32 cellular contexts compared by ENCODE assay signal in the genomic region with DNA sequence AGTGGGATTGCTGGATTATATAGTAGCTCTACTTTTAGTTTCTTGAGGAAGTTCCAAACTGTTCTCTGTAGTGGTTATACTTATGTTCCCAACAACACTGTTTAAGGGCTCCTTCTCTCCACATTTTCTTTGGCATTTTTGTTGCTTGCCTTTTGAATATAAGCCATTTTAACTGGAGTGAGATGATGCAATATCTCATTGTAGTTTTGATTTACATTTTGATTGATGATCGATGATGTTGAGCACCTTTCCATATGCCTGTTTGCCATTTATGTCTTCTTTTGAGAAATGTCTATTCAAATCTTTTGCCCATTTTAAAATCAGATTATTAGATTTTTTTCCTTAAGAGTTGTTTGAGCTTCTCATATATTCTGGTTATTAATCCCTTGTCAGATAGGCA.
DNase-seq lines count a peak whose midpoint lies in the region; ATAC-seq, FAIRE-seq and TF ChIP-seq lines count a peak whose summit lies in the region.
"Had no signal": no experiment of that assay in that cellular context is flagged by ENCODE, and none has a peak within 500 bp of the region (broad histone marks: within the 10 kb centered on the region; RNA-seq: fewer than 3 reads in every experiment).

No MANE protein-coding gene starts in this region.

- H2AFZ ChIP-seq in HepG2 (ENCODE audit: low read length) (no peak overlapping the region), IMR-90 (replicated peaks; ENCODE audit: low read length, poor library complexity) (no peak overlapping the region), K562 (ENCODE audit: low read depth, low read length) (no peak overlapping the region)

- FAIRE-seq in HepG2 (lab: Jason Lieb, UNC): no peak
- no peak for FAIRE-seq in K562 (lab: Jason Lieb, UNC)
- FAIRE-seq: A204.1, A549 had no signal

- WGBS in HepG2 (ENCODE audit: low lambda C conversion rate): 93% methylated on average over 1 of the region's 1 CpG
- WGBS in right lobe of liver (ENCODE audit: insufficient coverage, low coverage, low lambda C conversion rate, missing lambda C conversion rate): 91% methylated on average over 1 of the region's 1 CpG
- no CpG with 5 or more reads among the region's 1 CpG for WGBS in IMR-90 (ENCODE audit: extremely low coverage in 2 of 2, insufficient read length in 1 of 2), 2 experiments
- WGBS in K562 (ENCODE audit: insufficient coverage, low coverage, missing lambda C conversion rate): 0% methylated on average over 1 of the region's 1 CpG

- H3K9me3 ChIP-seq in HepG2 (ENCODE audit: low read length): no peaks in the 10 kb centered on the region
- no peaks in the 10 kb centered on the region for H3K9me3 ChIP-seq in right lobe of liver
- no peaks in the 10 kb centered on the region for H3K9me3 ChIP-seq in IMR-90 (ENCODE audit: control insufficient read depth, insufficient read depth, low read length)
- no peaks in the 10 kb centered on the region for H3K9me3 ChIP-seq in K562 (replicated peaks; ENCODE audit: control insufficient read depth, insufficient read depth, low read depth, low read length)
- H3K9me3 ChIP-seq: A549, BE2C, Caco-2 had no signal

- BruUV-seq in HepG2 (replicated peaks; lab: Mats Ljungman, UMichigan): no TSS peak
- BruUV-seq in IMR-90 (replicated peaks; lab: Mats Ljungman, UMichigan): no TSS peak
- no TSS peak for BruUV-seq in K562 (replicated peaks; lab: Mats Ljungman, UMichigan)

- in situ Hi-C loops in HepG2 (cut with HindIII; ENCODE audit: extremely low pct_ligation_motif_present, low pct_unique_long_range_greater_than_20kb) (loop anchor here (10.0 kb wide), 1 partner anchor 301 kb away; no protein-coding TSS in a partner anchor), IMR-90 (cut with MboI; ENCODE audit: low sequenced_read_pairs) (no loop called here), K562 (cut with MboI) (no loop called here)

- H2AK9ac ChIP-seq in IMR-90 (replicated peaks; ENCODE audit: low read depth, low read length, poor library complexity): no peak overlapping the region

- ATAC-seq in HepG2 (no peak), right lobe of liver (no peak), IMR-90 (ENCODE audit: low read depth) (no peak), K562 (no peak)
- ATAC-seq: A549; CD8-positive, alpha-beta T cell had no signal

- H2BK5ac ChIP-seq in IMR-90 (ENCODE audit: low read depth, low read length, poor library complexity, severe bottlenecking): no peak overlapping the region

- no peak overlapping the region for H2BK120ac ChIP-seq in IMR-90 (ENCODE audit: low read depth, low read length)

- dilution Hi-C loops in IMR-90 (cut with HindIII; ENCODE audit: low sequenced_read_pairs, unreplicated experiment): no loop called here

- POLR2A ChIA-PET in HepG2 (lab: Yijun Ruan, JAX) (no interaction called here), IMR-90 (lab: Charles Lee; ENCODE audit: unreplicated experiment) (no interaction called here), K562 (lab: Yijun Ruan, JAX) (no interaction called here)

- H3K79me1 ChIP-seq in IMR-90 (ENCODE audit: low read depth in 1 of 2, low read length in 2 of 2): 0 out of 4 replicates have a peak, but pooled peaks cover 0 to 3% of the 10 kb centered on the region in 2 experiments

- H3K23ac ChIP-seq in IMR-90 (ENCODE audit: low read depth, low read length): no peak overlapping the region

- no peak overlapping the region for H3K18ac ChIP-seq in IMR-90 (ENCODE audit: low read depth, low read length)

- H2BK20ac ChIP-seq in IMR-90 (ENCODE audit: low read depth, low read length): no peak overlapping the region

- TF ChIP-seq POLR2A in HepG2 (IDR thresholded peaks at IDR 0.05; ENCODE audit: insufficient read depth in 1 of 2, low read depth in 2 of 2, low read length in 2 of 2) (no peak), right lobe of liver (IDR thresholded peaks at IDR 0.05) (no peak), IMR-90 (IDR thresholded peaks at IDR 0.05; ENCODE audit: low read depth, low read length) (no peak), K562 (conservative IDR thresholded peaks at IDR 0.05) (no peak)

- CTCF ChIA-PET in HepG2 (lab: Yijun Ruan, JAX; ENCODE audit: low intra/inter-chr PET ratio, low total read pairs) (no interaction called here), IMR-90 (lab: Yijun Ruan, JAX) (no interaction called here), K562 (lab: Yijun Ruan, JAX; ENCODE audit: low intra/inter-chr PET ratio) (interaction anchor here (0.6 kb wide), 1 partner anchor 309 kb away, joined by 3 read pairs; no protein-coding TSS in a partner anchor)

- H3K4me1 ChIP-seq in HepG2 (ENCODE audit: insufficient read depth, low read length): no peaks in the 10 kb centered on the region
- no peaks in the 10 kb centered on the region for H3K4me1 ChIP-seq in right lobe of liver
- H3K4me1 ChIP-seq in IMR-90 (ENCODE audit: control insufficient read depth, insufficient read depth, low read length): no peaks in the 10 kb centered on the region
- no peaks in the 10 kb centered on the region for H3K4me1 ChIP-seq in K562 (replicated peaks in 1 of 2; ENCODE audit: control insufficient read depth in 2 of 2, insufficient read depth in 2 of 2, low read length in 2 of 2)
- H3K4me1 ChIP-seq: A549, BE2C, BLaER1, Caco-2 had no signal

- H3K56ac ChIP-seq in IMR-90 (ENCODE audit: extremely low read depth, insufficient read depth, low read length): no peak overlapping the region

- no peak overlapping the region for H4K91ac ChIP-seq in IMR-90 (ENCODE audit: insufficient read depth, low read depth, low read length)

- H3K9ac ChIP-seq in HepG2 (ENCODE audit: insufficient read depth, low read depth, low read length) (no peak overlapping the region), IMR-90 (ENCODE audit: low read depth, low read length) (no peak overlapping the region), K562 (ENCODE audit: insufficient read depth in 1 of 2, low read depth in 2 of 2, low read length in 2 of 2) (no peak overlapping the region)
- H3K9ac ChIP-seq: BLaER1; BLaER1 treated with 17β-estradiol and CSF1 and Interleukin-3, amounts not matched to agents 10 nM and 100 nM had no signal

- no peak for TF ChIP-seq RAD21 in HepG2 (CRISPR knock-in tag; IDR thresholded peaks at IDR 0.05)
- no peak for TF ChIP-seq RAD21 in IMR-90 (IDR thresholded peaks at IDR 0.05; ENCODE audit: low read length)
- no peak for TF ChIP-seq RAD21 in K562 (CRISPR knock-in tag; conservative IDR thresholded peaks at IDR 0.05 in 1 of 2, IDR thresholded peaks at IDR 0.05 in 1 of 2)

- DNase-seq in HepG2 (ENCODE audit: low spot score): no peak
- no peak for DNase-seq in right lobe of liver
- no peak for DNase-seq in IMR-90
- no peak for DNase-seq in K562 (ENCODE audit: extremely low read depth in 1 of 4, low spot score in 3 of 4)
- DNase-seq in COLO668 (lab: John Stamatoyannopoulos, UW; ENCODE audit: unreplicated experiment): no peak
- DNase-seq in NCI-H2196 (lab: John Stamatoyannopoulos, UW; ENCODE audit: unreplicated experiment): no peak
- DNase-seq: 8988T; ACHN; AML-193; BE2C; C1 segment of cervical spinal cord; Caco-2; Calu3; CD4-positive, alpha-beta memory T cell; CD4-positive, alpha-beta T cell; CD4-positive, CD25-positive, alpha-beta regulatory T cell; CD8-positive, alpha-beta memory T cell; CD8-positive, alpha-beta T cell; COR-L47; DMS 273 treated with DMSO at 0.1 percent for 48 hours; DMS153; DMS53; DMS79; DMS79 treated with DMSO at 0.1 percent for 48 hours; DND-41; EL had no signal

- H3K27me3 ChIP-seq in HepG2 (ENCODE audit: control insufficient read depth in 1 of 2, insufficient read depth in 2 of 2, low read length in 2 of 2) (no peaks in the 10 kb centered on the region), right lobe of liver (no peaks in the 10 kb centered on the region), IMR-90 (ENCODE audit: control insufficient read depth, insufficient read depth, low read length) (no peaks in the 10 kb centered on the region), K562 (ENCODE audit: control insufficient read depth in 2 of 2, insufficient read depth in 2 of 2, low read length in 2 of 2) (no peaks in the 10 kb centered on the region)
- H3K27me3 ChIP-seq: BE2C; BLaER1; BLaER1 treated with 17β-estradiol and CSF1 and Interleukin-3, amounts not matched to agents 10 nM and 100 nM had no signal

- H3K4me3 ChIP-seq in HepG2 (replicated peaks in 1 of 3; ENCODE audit: insufficient read depth in 1 of 3, low read depth in 2 of 3, low read length in 3 of 3) (no peak overlapping the region), right lobe of liver (no peak overlapping the region), IMR-90 (ENCODE audit: insufficient read depth, low read depth, low read length) (no peak overlapping the region), K562 (no peak overlapping the region)
- H3K4me3 ChIP-seq: A549; BLaER1; BLaER1 treated with 17β-estradiol and CSF1 and Interleukin-3, amounts not matched to agents 10 nM and 100 nM had no signal

- no peak overlapping the region for H4K8ac ChIP-seq in IMR-90 (ENCODE audit: low read depth in 2 of 2, low read length in 2 of 2)

- no peaks in the 10 kb centered on the region for H3K36me3 ChIP-seq in HepG2 (replicated peaks in 1 of 2; ENCODE audit: control insufficient read depth in 1 of 2, insufficient read depth in 2 of 2, low read length in 2 of 2)
- H3K36me3 ChIP-seq in right lobe of liver: no peaks in the 10 kb centered on the region
- no peaks in the 10 kb centered on the region for H3K36me3 ChIP-seq in IMR-90 (ENCODE audit: control insufficient read depth, insufficient read depth, low read length)
- no peaks in the 10 kb centered on the region for H3K36me3 ChIP-seq in K562 (ENCODE audit: control insufficient read depth, insufficient read depth, low read length)
- H3K36me3 ChIP-seq: BE2C, BLaER1 had no signal

- H4K5ac ChIP-seq in IMR-90 (ENCODE audit: low read depth, low read length): no peak overlapping the region

- no peak overlapping the region for H2BK15ac ChIP-seq in IMR-90 (ENCODE audit: low read depth, low read length)

- intact Hi-C loops in HepG2 (cut with micrococcal nuclease; ENCODE audit: unreplicated experiment): no loop called here
- intact Hi-C loops in right lobe of liver (cut with DNase I): no loop called here
- intact Hi-C loops in IMR-90 (cut with micrococcal nuclease): no loop called here
- intact Hi-C loops in K562 (cut with micrococcal nuclease): no loop called here

- H3K9me1 ChIP-seq in IMR-90 (ENCODE audit: insufficient read depth, low read length) (no peaks in the 10 kb centered on the region; the same call in 1 of the 2 replicates), K562 (ENCODE audit: control insufficient read depth, insufficient read depth, low read length) (no peaks in the 10 kb centered on the region)

- TF ChIP-seq CTCF in HepG2 (CRISPR knock-in tag; IDR thresholded peaks at IDR 0.05): no peak
- TF ChIP-seq CTCF in right lobe of liver (IDR thresholded peaks at IDR 0.05): no peak
- no peak for TF ChIP-seq CTCF in IMR-90 (conservative IDR thresholded peaks at IDR 0.05; ENCODE audit: low read depth, low read length)
- TF ChIP-seq CTCF in K562 (IDR thresholded peaks at IDR 0.05 in 2 of 3, conservative IDR thresholded peaks at IDR 0.05 in 1 of 3; ENCODE audit: insufficient read depth in 2 of 3, low read depth in 1 of 3, low read length in 3 of 3): no peak

- H3K4me2 ChIP-seq in HepG2 (ENCODE audit: low read depth, low read length) (no peak overlapping the region), IMR-90 (ENCODE audit: low read depth, low read length) (no peak overlapping the region), K562 (ENCODE audit: insufficient read depth, low read length) (no peak overlapping the region)
- H3K4me2 ChIP-seq: A549; BLaER1; BLaER1 treated with 17β-estradiol and CSF1 and Interleukin-3, amounts not matched to agents 10 nM and 100 nM had no signal

- no peaks in the 10 kb centered on the region for H3K79me2 ChIP-seq in HepG2 (ENCODE audit: insufficient read depth, low read length)
- H3K79me2 ChIP-seq in K562 (ENCODE audit: control insufficient read depth, insufficient read depth, low read length): no peaks in the 10 kb centered on the region

- TF ChIP-seq EP300 in HepG2 (IDR thresholded peaks at IDR 0.05; ENCODE audit: low read depth in 2 of 2, low read length in 2 of 2): no peak
- TF ChIP-seq EP300 in HepG2 (CRISPR knock-in tag; IDR thresholded peaks at IDR 0.05; ENCODE audit: borderline replicate concordance): no peak
- no peak for TF ChIP-seq EP300 in K562 (IDR thresholded peaks at IDR 0.05; ENCODE audit: low read length)

- no peaks in the 10 kb centered on the region for H4K20me1 ChIP-seq in HepG2 (ENCODE audit: insufficient read depth, low read length)
- H4K20me1 ChIP-seq in IMR-90 (ENCODE audit: insufficient read depth, low read length): no peaks in the 10 kb centered on the region
- no peaks in the 10 kb centered on the region for H4K20me1 ChIP-seq in K562 (replicated peaks; ENCODE audit: control insufficient read depth, insufficient read depth, low read length)
- H4K20me1 ChIP-seq: BLaER1; BLaER1 treated with 17β-estradiol and CSF1 and Interleukin-3, amounts not matched to agents 10 nM and 100 nM had no signal

- no peak overlapping the region for H3K14ac ChIP-seq in IMR-90 (replicated peaks; ENCODE audit: low read depth, low read length)

- H3K27ac ChIP-seq in HepG2 (ENCODE audit: extremely low read length, insufficient read depth, low read length) (no peak overlapping the region), right lobe of liver (no peak overlapping the region), IMR-90 (ENCODE audit: insufficient read depth, low read length) (no peak overlapping the region), K562 (ENCODE audit: extremely low read depth, low read depth, low read length) (no peak overlapping the region)
- H3K27ac ChIP-seq: 22Rv1; A549; BLaER1; BLaER1 treated with 17β-estradiol and CSF1 and Interleukin-3, amounts not matched to agents 10 nM and 100 nM; C4-2B had no signal

- H2AK5ac ChIP-seq in IMR-90 (ENCODE audit: low read depth, low read length): no peak overlapping the region

- no peak overlapping the region for H3K4ac ChIP-seq in IMR-90 (ENCODE audit: low read depth, low read length)

Comparison
In these comparisons a context has a peak if more than half of its experiments do, and no peak if none do; other contexts are left out.
1. Of the 241 proteins assayed by ChIP-seq in both HepG2 and K562: peak only in HepG2: CEBPB; only in K562: CEBPG; in both: none; in neither: 237; mixed calls (peak in some experiments, not most) for 2.